In the genomic region with DNA sequence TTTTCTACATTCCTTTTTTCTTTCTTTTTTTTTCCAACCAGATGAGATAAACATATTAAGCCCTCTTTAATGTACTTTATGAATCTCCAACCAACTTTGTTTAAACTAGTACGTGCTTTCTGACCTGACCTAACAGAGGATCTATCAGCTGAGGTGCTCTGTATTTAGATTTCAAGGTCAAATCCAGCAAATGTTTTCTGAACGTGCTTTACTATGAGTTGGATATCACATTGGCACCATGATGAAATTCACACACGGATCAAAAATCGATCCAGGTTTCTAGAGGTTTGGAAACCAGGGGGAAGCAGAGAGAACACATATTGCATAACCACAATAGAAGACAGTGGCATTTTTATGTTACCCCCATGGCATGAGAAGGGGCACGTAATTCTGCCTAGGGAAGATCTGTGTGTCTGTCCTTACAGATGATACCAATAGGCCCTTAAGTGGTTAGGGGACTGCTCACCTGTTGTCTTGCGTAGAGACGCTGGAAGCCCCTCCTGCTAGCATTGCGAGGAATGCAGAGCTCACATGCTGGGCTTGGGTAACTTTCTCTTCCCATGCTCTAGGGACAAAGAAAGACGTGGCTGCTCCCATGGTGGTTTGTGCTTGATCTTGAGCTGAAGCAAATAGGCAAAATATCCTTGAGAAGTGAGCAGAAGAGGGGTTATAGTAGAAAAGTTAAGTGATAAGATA, we compare ENCODE assay signal across 20 cellular contexts.
"Had no signal": no experiment of that assay in that cellular context is flagged by ENCODE, and none has a peak within 500 bp of the region (broad histone marks: within the 10 kb centered on the region; RNA-seq: fewer than 3 reads in every experiment).

No MANE protein-coding gene starts in this region.

- ATAC-seq: activated T-cell treated with anti-CD3 and anti-CD28 coated beads, Interleukin-2, amount 50 U/mL, for 4 hours; heart right ventricle; stimulated activated naive CD8-positive, alpha-beta T cell treated with anti-CD3 and anti-CD28 coated beads, Interleukin-15, Interleukin-2, amounts not matched to agents 100 U/mL and 50 U/mL, for 24 hours; T-helper 17 cell; upper lobe of right lung had no signal

- H3K4me3 ChIP-seq: breast epithelium, colonic mucosa, heart right ventricle, left ventricle myocardium inferior, ovary, prostate gland, upper lobe of right lung had no signal

- H3K4me1 ChIP-seq: breast epithelium, colonic mucosa, prostate gland, upper lobe of right lung had no signal

- H3K27ac ChIP-seq: breast epithelium, colonic mucosa, left ventricle myocardium inferior, neutrophil, ovary, prostate gland, upper lobe of right lung had no signal

- H3K9me3 ChIP-seq: breast epithelium, colonic mucosa, heart right ventricle, left ventricle myocardium inferior, neutrophil, ovary, prostate gland, upper lobe of right lung had no signal

- H3K27me3 ChIP-seq: breast epithelium, colonic mucosa, heart right ventricle, neutrophil, ovary, upper lobe of right lung had no signal

- DNase-seq: activated CD4-positive, alpha-beta T cell treated with anti-CD3 and anti-CD28 coated beads for 4 hours; activated CD4-positive, alpha-beta T cell treated with anti-CD3 and anti-CD28 coated beads, Interleukin-2, amount 50 U/mL, for 48 hours; activated CD4-positive, CD25-positive, alpha-beta regulatory T cell; activated CD8-positive, alpha-beta memory T cell treated with anti-CD3 and anti-CD28 coated beads, Interleukin-2, amount 50 U/mL, for 48 hours; activated naive CD4-positive, alpha-beta T cell treated with Interleukin-2 at 50 U/mL for 16 hours; activated naive CD8-positive, alpha-beta T cell treated with anti-CD3 and anti-CD28 coated beads for 36 hours; activated T-cell treated with anti-CD3 and anti-CD28 coated beads, Interleukin-2, amount 50 U/mL, for 4 hours; colonic mucosa; erythroblast; foreskin fibroblast; heart right ventricle; left ventricle myocardium inferior; ovary; stimulated activated CD4-positive, alpha-beta T cell treated with anti-CD3 and anti-CD28 coated beads, Interleukin-4, amount 100 ng/mL, for 24 hours; stimulated activated naive CD8-positive, alpha-beta T cell treated with anti-CD3 and anti-CD28 coated beads, Interleukin-15, Interleukin-2, amounts not matched to agents 100 U/mL and 50 U/mL, for 24 hours; T-helper 17 cell; upper lobe of right lung had no signal

- H3K36me3 ChIP-seq: breast epithelium, colonic mucosa, neutrophil, ovary, prostate gland had no signal
